9 cellular contexts compared by ENCODE assay signal in the genomic region with DNA sequence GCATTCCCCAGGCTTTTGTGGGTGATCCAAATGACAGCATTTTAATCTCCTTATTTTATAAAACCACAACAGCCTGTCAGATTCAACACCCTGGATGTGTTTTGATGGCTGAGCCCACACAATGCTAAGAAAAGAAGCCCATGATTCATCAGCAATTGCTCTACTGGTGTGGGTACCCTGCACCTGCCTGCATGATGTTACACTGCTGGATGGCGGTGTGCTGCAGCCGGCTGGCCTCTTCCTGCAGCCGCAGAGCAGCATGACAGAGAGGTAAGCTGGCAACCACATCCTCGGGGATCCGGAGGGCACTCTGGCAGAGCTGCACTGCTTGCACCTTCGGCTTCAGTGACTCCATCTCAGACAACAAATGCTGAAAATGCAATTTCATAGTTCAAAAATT.
DNase-seq lines count a peak whose midpoint lies in the region; ATAC-seq lines count a peak whose summit lies in the region.
"Had no signal": no experiment of that assay in that cellular context is flagged by ENCODE, and none has a peak within 500 bp of the region (broad histone marks: within the 10 kb centered on the region; RNA-seq: fewer than 3 reads in every experiment).

No MANE protein-coding gene starts in this region.

- no peak overlapping the region for H3K4me3 Mint-ChIP-seq in immature natural killer cell

- ATAC-seq in GM18907 (IDR thresholded peaks at IDR 0.05; ENCODE audit: unreplicated experiment) (peak; percentile 83), HG02938 (IDR thresholded peaks at IDR 0.05; ENCODE audit: unreplicated experiment) (no peak)

- no peaks in the 10 kb centered on the region for H3K27me3 Mint-ChIP-seq in immature natural killer cell (ENCODE audit: low read depth in 3 of 3)
- H3K27me3 Mint-ChIP-seq: activated naive CD4-positive, alpha-beta T cell treated with anti-CD3 and anti-CD28 coated beads, Interleukin-2, amount 50 U/mL, for 24 hours had no signal

- peak; percentile 57 for DNase-seq in RPMI8226
- DNase-seq in activated gamma-delta T cell treated with Interleukin-2 at 50 U/mL for 16 hours: peak; percentile 74
- peak; percentile 47 for DNase-seq in stimulated activated CD4-positive, alpha-beta T cell treated with anti-CD3 and anti-CD28 coated beads, Interleukin-4, amount 100 ng/mL, for 1 hour
- DNase-seq in immature natural killer cell: no peak
- no peak for DNase-seq in posterior vena cava (ENCODE audit: low spot score)
- no peak for DNase-seq in HUDEP-2 (lab: John Stamatoyannopoulos, UW; ENCODE audit: unreplicated experiment in 76 of 76)

- H3K4me1 Mint-ChIP-seq in immature natural killer cell: peaks cover 0 to 2% of the 10 kb centered on the region in 2 donors

- peaks cover 10 to 41% (median 24%) of the 10 kb centered on the region in 3 donors for H3K36me3 Mint-ChIP-seq in immature natural killer cell
- H3K36me3 Mint-ChIP-seq: activated naive CD4-positive, alpha-beta T cell treated with anti-CD3 and anti-CD28 coated beads, Interleukin-2, amount 50 U/mL, for 24 hours had no signal

- no peaks in the 10 kb centered on the region for H3K9me3 Mint-ChIP-seq in immature natural killer cell
- H3K9me3 Mint-ChIP-seq: activated naive CD4-positive, alpha-beta T cell treated with anti-CD3 and anti-CD28 coated beads, Interleukin-2, amount 50 U/mL, for 24 hours had no signal

- H3K27ac Mint-ChIP-seq in immature natural killer cell: no peak overlapping the region
- H3K27ac Mint-ChIP-seq: activated naive CD4-positive, alpha-beta T cell treated with anti-CD3 and anti-CD28 coated beads, Interleukin-2, amount 50 U/mL, for 24 hours had no signal

- intact Hi-C loops in posterior vena cava (cut with DNase I): no loop called here

Comparison
In these comparisons a context has a peak if more than half of its experiments do, and no peak if none do; other contexts are left out.
1. DNase-seq: peak in RPMI8226 (single experiment), activated gamma-delta T cell treated with Interleukin-2 at 50 U/mL for 16 hours (single experiment) and stimulated activated CD4-positive, alpha-beta T cell treated with anti-CD3 and anti-CD28 coated beads, Interleukin-4, amount 100 ng/mL, for 1 hour (single experiment); none in immature natural killer cell (0 of 3), posterior vena cava (single experiment) and HUDEP-2 (0 of 76).